10 cellular contexts compared by ENCODE assay signal in genomic region chr7:149321978-149322541, GRCh38.
DNase-seq lines count a peak whose midpoint lies in the region; ATAC-seq, FAIRE-seq and TF ChIP-seq lines count a peak whose summit lies in the region.
"Had no signal": no experiment of that assay in that cellular context is flagged by ENCODE, and none has a peak within 500 bp of the region (broad histone marks: within the 10 kb centered on the region; RNA-seq: fewer than 3 reads in every experiment).

No MANE protein-coding gene starts in this region.

- in situ Hi-C loops in HepG2 (cut with HindIII; ENCODE audit: extremely low pct_ligation_motif_present, low pct_unique_long_range_greater_than_20kb), result no loop called here

- H3K4me3 Mint-ChIP-seq in activated naive CD8-positive, alpha-beta T cell treated with anti-CD3 and anti-CD28 coated beads, Interleukin-2, amount 10 ng/mL, durations not matched to agents 7 days and 5 days, result peak overlapping the region; percentile 65
- H3K4me3 Mint-ChIP-seq: neural crest cell had no signal

- H3K27ac Mint-ChIP-seq in activated naive CD8-positive, alpha-beta T cell treated with anti-CD3 and anti-CD28 coated beads, Interleukin-2, amount 10 ng/mL, durations not matched to agents 7 days and 5 days, result peak overlapping the region; percentile 63

- no TSS peak for BruUV-seq in HepG2 (replicated peaks; lab: Mats Ljungman, UMichigan)

- DNase-seq in A172 (ENCODE audit: low spot score) (peak; percentile 10), H4 (ENCODE audit: low spot score) (peak; percentile 53), HepG2 (ENCODE audit: low spot score) (no peak), NCI-H1417 (lab: John Stamatoyannopoulos, UW) (no peak), NCI-H446 treated with DMSO at 0.1 percent for 48 hours (lab: John Stamatoyannopoulos, UW) (no peak), HK-2 (ENCODE audit: unreplicated experiment) (no peak), middle frontal gyrus (ENCODE audit: extremely low spot score, low spot score) (no peak)
- DNase-seq in activated naive CD8-positive, alpha-beta T cell treated with anti-CD3 and anti-CD28 coated beads, Interleukin-2, amount 10 ng/mL, durations not matched to agents 7 days and 5 days, result no peak
- DNase-seq: substantia nigra had no signal

- intact Hi-C loops in HepG2 (cut with micrococcal nuclease; ENCODE audit: unreplicated experiment), result no loop called here

- no peak for TF ChIP-seq CTCF in HepG2 (CRISPR knock-in tag; IDR thresholded peaks at IDR 0.05)

- peaks cover 15% of the 10 kb centered on the region for H3K4me1 Mint-ChIP-seq in activated naive CD8-positive, alpha-beta T cell treated with anti-CD3 and anti-CD28 coated beads, Interleukin-2, amount 10 ng/mL, durations not matched to agents 7 days and 5 days
- H3K4me1 Mint-ChIP-seq: neural crest cell had no signal

- H3K9ac ChIP-seq in HepG2 (ENCODE audit: insufficient read depth, low read depth, low read length), result peak overlapping the region; percentile 21; the same call in 1 of the 2 replicates

- H3K27me3 ChIP-seq in HepG2 (ENCODE audit: control insufficient read depth in 1 of 2, insufficient read depth in 2 of 2, low read length in 2 of 2), result 0 out of 5 replicates have a peak, but pooled peaks cover 0 to 6% of the 10 kb centered on the region in 2 experiments

- TF ChIP-seq POLR2A in HepG2 (IDR thresholded peaks at IDR 0.05; ENCODE audit: insufficient read depth in 1 of 2, low read depth in 2 of 2, low read length in 2 of 2), result no peak

- no peaks in the 10 kb centered on the region for H3K79me2 ChIP-seq in HepG2 (ENCODE audit: insufficient read depth, low read length)

- POLR2A ChIA-PET in activated naive CD8-positive, alpha-beta T cell treated with anti-CD3 and anti-CD28 coated beads, Interleukin-2, amount 10 ng/mL, durations not matched to agents 7 days and 5 days (lab: Charles Lee), result no interaction called here
- POLR2A ChIA-PET in HepG2 (lab: Yijun Ruan, JAX), result no interaction called here

- H3K4me2 ChIP-seq in HepG2 (ENCODE audit: low read depth, low read length), result peak overlapping the region; percentile 66

- no peak for FAIRE-seq in HepG2 (lab: Jason Lieb, UNC)

- CTCF ChIA-PET in HepG2 (lab: Yijun Ruan, JAX; ENCODE audit: low intra/inter-chr PET ratio, low total read pairs), result no interaction called here

- H3K9me3 ChIP-seq in HepG2 (ENCODE audit: low read length), result no peaks in the 10 kb centered on the region

- peaks cover 3% of the 10 kb centered on the region for H3K9me3 Mint-ChIP-seq in activated naive CD8-positive, alpha-beta T cell treated with anti-CD3 and anti-CD28 coated beads, Interleukin-2, amount 10 ng/mL, durations not matched to agents 7 days and 5 days

- no peaks in the 10 kb centered on the region for H3K36me3 ChIP-seq in HepG2 (replicated peaks in 1 of 2; ENCODE audit: control insufficient read depth in 1 of 2, insufficient read depth in 2 of 2, low read length in 2 of 2)

- peak; percentile 58 for ATAC-seq in activated naive CD8-positive, alpha-beta T cell treated with anti-CD3 and anti-CD28 coated beads, Interleukin-2, amount 10 ng/mL, durations not matched to agents 7 days and 5 days (ENCODE audit: low read depth)
- ATAC-seq in HepG2, result no peak

- TF ChIP-seq EP300 in HepG2 (IDR thresholded peaks at IDR 0.05; ENCODE audit: low read depth in 2 of 2, low read length in 2 of 2) (no peak), HepG2 (CRISPR knock-in tag; IDR thresholded peaks at IDR 0.05; ENCODE audit: borderline replicate concordance) (no peak)

- TF ChIP-seq RAD21 in HepG2 (CRISPR knock-in tag; IDR thresholded peaks at IDR 0.05), result no peak

- peaks cover 9% of the 10 kb centered on the region for H3K27me3 Mint-ChIP-seq in activated naive CD8-positive, alpha-beta T cell treated with anti-CD3 and anti-CD28 coated beads, Interleukin-2, amount 10 ng/mL, durations not matched to agents 7 days and 5 days

- peak overlapping the region; percentile 81 for H2AFZ ChIP-seq in HepG2 (ENCODE audit: low read length)

- peak overlapping the region in 1 of 3 experiments; percentile 39; a peak in 2 of 6 replicates for H3K4me3 ChIP-seq in HepG2 (replicated peaks in 1 of 3; ENCODE audit: insufficient read depth in 1 of 3, low read depth in 2 of 3, low read length in 3 of 3)

- no peaks in the 10 kb centered on the region for H3K4me1 ChIP-seq in HepG2 (ENCODE audit: insufficient read depth, low read length)

- no peak overlapping the region for H3K27ac ChIP-seq in HepG2 (ENCODE audit: extremely low read length, insufficient read depth, low read length)

- H4K20me1 ChIP-seq in HepG2 (ENCODE audit: insufficient read depth, low read length), result no peaks in the 10 kb centered on the region

- 35% methylated on average over 5 of the region's 5 CpGs for WGBS in HepG2 (ENCODE audit: low lambda C conversion rate)

- H3K36me3 Mint-ChIP-seq in activated naive CD8-positive, alpha-beta T cell treated with anti-CD3 and anti-CD28 coated beads, Interleukin-2, amount 10 ng/mL, durations not matched to agents 7 days and 5 days, result peaks cover 4% of the 10 kb centered on the region

TF ChIP-seq in HepG2, 621 proteins besides CTCF, POLR2A, EP300 and RAD21:
- TF ChIP-seq MAFG (CRISPR knock-in tag; IDR thresholded peaks at IDR 0.05) (no peak), ZNF580 (CRISPR knock-in tag; IDR thresholded peaks at IDR 0.05; ENCODE audit: borderline replicate concordance, low read depth) (no peak), IRF9 (CRISPR knock-in tag; IDR thresholded peaks at IDR 0.05; ENCODE audit: borderline replicate concordance) (no peak), TP53 (CRISPR knock-in tag; conservative IDR thresholded peaks at IDR 0.05) (no peak), IRF2 (CRISPR knock-in tag; IDR thresholded peaks at IDR 0.05) (0 out of 2 replicates have a peak, but pooled peaks have one; percentile 19)

Comparison
In these comparisons a context has a peak if more than half of its experiments do, and no peak if none do; other contexts are left out.
1. DNase-seq: peak in A172 (single experiment) and H4 (single experiment); none in activated naive CD8-positive, alpha-beta T cell treated with anti-CD3 and anti-CD28 coated beads, Interleukin-2, amount 10 ng/mL, durations not matched to agents 7 days and 5 days (single experiment), HepG2 (single experiment), NCI-H1417 (0 of 3), NCI-H446 treated with DMSO at 0.1 percent for 48 hours (single experiment), HK-2 (single experiment) and middle frontal gyrus (single experiment).